ENCODE assay signal across 9 cellular contexts in the genomic region with DNA sequence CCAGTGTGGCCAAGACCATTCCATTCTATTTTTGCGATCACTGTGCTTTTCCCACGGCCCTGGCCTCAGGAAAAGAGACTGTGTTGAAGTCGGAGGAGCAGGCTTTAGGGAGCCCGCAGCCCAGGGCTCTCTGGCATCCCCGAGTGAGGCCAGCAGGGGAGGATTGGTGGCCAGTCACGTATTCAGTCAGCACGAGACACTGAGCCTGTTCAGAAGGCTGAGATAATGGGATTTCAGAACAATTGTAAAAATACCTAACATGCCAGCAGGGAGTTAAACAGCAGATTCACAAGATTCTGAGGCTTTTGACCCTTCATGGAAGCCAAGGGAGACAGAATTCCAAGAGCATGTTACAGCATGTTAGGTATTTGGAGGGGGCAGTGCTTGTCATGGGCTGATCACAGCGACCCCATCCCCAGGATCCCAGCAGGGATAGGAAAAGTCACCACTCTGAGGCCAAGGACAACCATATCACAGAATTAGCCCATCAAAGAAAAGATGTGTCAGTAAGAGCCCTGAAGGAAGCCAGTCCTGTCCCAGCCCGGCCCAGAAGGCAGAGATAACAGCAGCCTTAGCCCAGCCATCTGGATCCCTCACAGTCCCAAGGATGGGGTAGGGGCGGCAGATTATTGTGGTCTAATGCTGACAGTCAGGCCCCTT. TPM values are rescaled to one million over a fixed set of nuclear protein-coding genes. Genes with fewer than 3 reads are reported as not detected.
DNase-seq lines count a peak whose midpoint lies in the region; ATAC-seq and TF ChIP-seq lines count a peak whose summit lies in the region.
"Had no signal": no experiment of that assay in that cellular context is flagged by ENCODE, and none has a peak within 500 bp of the region (broad histone marks: within the 10 kb centered on the region; RNA-seq: fewer than 3 reads in every experiment).

No MANE protein-coding gene starts in this region.

- H3K27me3 ChIP-seq in HUES48 (ENCODE audit: control insufficient read depth, insufficient read depth, low read length) (no peaks in the 10 kb centered on the region), liver (ENCODE audit: control insufficient read depth in 4 of 4, insufficient read depth in 4 of 4, low read length in 3 of 4) (no peaks in the 10 kb centered on the region), upper lobe of left lung (no peaks in the 10 kb centered on the region)

- peaks cover 0 to 2% (median 0%) of the 10 kb centered on the region in 5 experiments for H3K9me3 Mint-ChIP-seq in brain
- H3K9me3 Mint-ChIP-seq: dendritic cell treated with granulocyte-macrophage colony-stimulating factor and Interleukin-4, amounts not matched to agents 40 ng/mL and 50 ng/mL, for 4 days had no signal

- WGBS in liver = 88% methylated on average over 10 of the region's 10 CpGs
- WGBS in upper lobe of left lung, 2 donors = 69% methylated on average over 9 to 10 of the region's 10 CpGs

- H3K4me3 Mint-ChIP-seq in brain = peak overlapping the region in 2 of 5 experiments; percentile 17 to 51
- H3K4me3 Mint-ChIP-seq: dendritic cell treated with granulocyte-macrophage colony-stimulating factor and Interleukin-4, amounts not matched to agents 40 ng/mL and 50 ng/mL, for 4 days had no signal

- no peak for TF ChIP-seq RAD21 in liver (IDR thresholded peaks at IDR 0.05)

- no peaks in the 10 kb centered on the region for H3K36me3 Mint-ChIP-seq in brain

- H3K27ac Mint-ChIP-seq in brain = peak overlapping the region in 4 of 5 experiments; percentile 35 to 93 (median 88)
- H3K27ac Mint-ChIP-seq: dendritic cell treated with granulocyte-macrophage colony-stimulating factor and Interleukin-4, amounts not matched to agents 40 ng/mL and 50 ng/mL, for 4 days had no signal

- no peak for ATAC-seq in upper lobe of left lung (ENCODE audit: low FRiP score in 2 of 2)

- H3K36me3 ChIP-seq in HUES48 (ENCODE audit: control insufficient read depth, insufficient read depth, low read length) (no peaks in the 10 kb centered on the region), liver (ENCODE audit: control insufficient read depth in 4 of 4, insufficient read depth in 3 of 4, low read depth in 1 of 4, low read length in 3 of 4) (no peaks in the 10 kb centered on the region), upper lobe of left lung (no peaks in the 10 kb centered on the region)

- TF ChIP-seq EP300 in upper lobe of left lung (IDR thresholded peaks at IDR 0.05) = no peak

- no peaks in the 10 kb centered on the region for H3K9me3 ChIP-seq in HUES48 (ENCODE audit: control insufficient read depth, insufficient read depth, low read length)
- H3K9me3 ChIP-seq in liver (ENCODE audit: control insufficient read depth in 4 of 4, low read length in 3 of 4) = no peaks in the 10 kb centered on the region
- H3K9me3 ChIP-seq in upper lobe of left lung = no peaks in the 10 kb centered on the region

- H3K4me3 ChIP-seq in HUES48 (ENCODE audit: low read depth, low read length) (no peak overlapping the region), liver (ENCODE audit: low read depth in 1 of 3, low read length in 3 of 3) (no peak overlapping the region), upper lobe of left lung (no peak overlapping the region)

- H3K9ac ChIP-seq in HUES48 (ENCODE audit: low read depth, low read length) = no peak overlapping the region
- no peak overlapping the region for H3K9ac ChIP-seq in liver (ENCODE audit: low read depth in 1 of 2, low read length in 2 of 2)

- H3K27ac ChIP-seq in HUES48 (ENCODE audit: low read depth, low read length) = peak overlapping the region; percentile 70
- peak overlapping the region in 1 of 2 donors; percentile 4 for H3K27ac ChIP-seq in liver (ENCODE audit: low read depth in 1 of 2, low read length in 2 of 2)
- peak overlapping the region; percentile 60 to 80 (median 78) for H3K27ac ChIP-seq in upper lobe of left lung

- no peak for TF ChIP-seq CTCF in brain (conservative IDR thresholded peaks at IDR 0.05)
- no peak for TF ChIP-seq CTCF in liver (IDR thresholded peaks at IDR 0.05; ENCODE audit: low read depth, low read length, missing input control)
- peak in 1 of 6 experiments; percentile 16 for TF ChIP-seq CTCF in upper lobe of left lung (IDR thresholded peaks at IDR 0.05)

- TF ChIP-seq POLR2A in upper lobe of left lung (IDR thresholded peaks at IDR 0.05) = no peak

- H3K4me1 ChIP-seq in HUES48 (ENCODE audit: control insufficient read depth, insufficient read depth, low read length) = peaks cover 47% of the 10 kb centered on the region
- H3K4me1 ChIP-seq in liver (ENCODE audit: control insufficient read depth in 4 of 4, insufficient read depth in 4 of 4, low read length in 3 of 4) = no peaks in the 10 kb centered on the region
- peaks cover 40 to 62% (median 57%) of the 10 kb centered on the region in 4 donors for H3K4me1 ChIP-seq in upper lobe of left lung

- no peak for DNase-seq in upper lobe of left lung
- no peak for DNase-seq in KG1 (lab: John Stamatoyannopoulos, UW)
- no peak for DNase-seq in NCI-H2171 treated with DMSO at 0.1 percent for 48 hours (lab: John Stamatoyannopoulos, UW)
- no peak for DNase-seq in NCI-H345 (lab: John Stamatoyannopoulos, UW)
- DNase-seq: occipital lobe had no signal

- H3K4me1 Mint-ChIP-seq in brain = peaks cover 67% of the 10 kb centered on the region

- H3K27me3 Mint-ChIP-seq in brain = peaks cover 3% of the 10 kb centered on the region
- H3K27me3 Mint-ChIP-seq: dendritic cell treated with granulocyte-macrophage colony-stimulating factor and Interleukin-4, amounts not matched to agents 40 ng/mL and 50 ng/mL, for 4 days had no signal

TF ChIP-seq in liver, 16 proteins besides CTCF, POLR2A, EP300 and RAD21:
- TF ChIP-seq RXRA (IDR thresholded peaks at IDR 0.05) = peak in 1 of 2 donors; percentile 42
- peak; percentile 45 for TF ChIP-seq NR2F2 (IDR thresholded peaks at IDR 0.05)
- TF ChIP-seq GABPA (IDR thresholded peaks at IDR 0.05 in 1 of 2, conservative IDR thresholded peaks at IDR 0.05 in 1 of 2) = no peak
- TF ChIP-seq, protein P1, sequence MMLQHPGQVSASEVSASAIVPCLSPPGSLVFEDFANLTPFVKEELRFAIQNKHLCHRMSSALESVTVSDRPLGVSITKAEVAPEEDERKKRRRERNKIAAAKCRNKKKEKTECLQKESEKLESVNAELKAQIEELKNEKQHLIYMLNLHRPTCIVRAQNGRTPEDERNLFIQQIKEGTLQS (IDR thresholded peaks at IDR 0.05) = no peak
- TF ChIP-seq TAF1 (conservative IDR thresholded peaks at IDR 0.05) = no peak
- TF ChIP-seq JUND (IDR thresholded peaks at IDR 0.05) = no peak
- TF ChIP-seq HNF4A (conservative IDR thresholded peaks at IDR 0.05) = no peak

RNA-seq across cellular contexts. Expression of a gene that starts 40.6 kb away (rescaled TPM):
- polyA plus RNA-seq in brain (ENCODE audit: insufficient read depth, low read depth, low replicate concordance) (23.5 TPM), liver (10 to 100 TPM in 1 of 2 donors, 1 to 10 TPM in 1; 4.2 to 13.8 TPM)
- total RNA-seq in liver (10 to 100 TPM in 1 of 2 donors, 1 to 10 TPM in 1; 5.0 to 16.7 TPM), upper lobe of left lung (100 to 1,000 TPM in 5 of 6 donors, 10 to 100 TPM in 1; 73.3 to 179 (median 132) TPM)

Comparison
In these comparisons a context has a peak if more than half of its experiments do, and no peak if none do; other contexts are left out.
1. RNA of a gene that starts 40.6 kb away (total RNA-seq): 73.3 to 179 TPM in upper lobe of left lung; 5.0 to 16.7 TPM in liver; every median in the first group is over 4 times any median in the second.